ENCODE assay signal across 2 cellular contexts in the genomic region with DNA sequence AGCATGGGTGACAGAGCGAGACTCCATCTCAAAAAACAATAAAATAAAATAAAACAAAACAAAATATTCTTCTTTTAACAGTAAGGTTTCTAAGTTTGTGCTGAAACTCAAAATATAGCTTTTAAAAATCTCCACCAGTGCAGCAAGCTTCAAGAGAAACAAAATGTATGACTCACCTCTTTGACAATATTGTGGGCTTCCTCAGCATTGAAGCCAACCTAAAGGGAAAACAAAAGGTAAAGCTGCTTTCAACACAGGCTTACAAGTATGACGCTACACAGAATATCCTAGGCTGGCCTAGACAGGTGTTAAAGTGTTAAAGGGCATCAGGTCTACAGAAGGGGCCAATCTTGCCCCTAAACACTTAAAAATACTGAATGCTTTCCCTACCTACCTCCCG.
TF ChIP-seq lines count a peak whose summit lies in the region.

No MANE protein-coding gene starts in this region.

TF ChIP-seq in IMR-90, 13 proteins besides CTCF, POLR2A, EP300 and RAD21:
- TF ChIP-seq CHD1 (IDR thresholded peaks at IDR 0.05; ENCODE audit: low read depth, low read length) (no peak), FOS (IDR thresholded peaks at IDR 0.05; ENCODE audit: low read depth, low read length) (0 out of 2 replicates have a peak, but pooled peaks have one; percentile 7)

TF ChIP-seq in K562, 482 proteins besides CTCF, POLR2A, EP300 and RAD21:
- TF ChIP-seq HOXB6 (CRISPR knock-in tag; IDR thresholded peaks at IDR 0.05; ENCODE audit: borderline replicate concordance) (no peak), TBP (optimal IDR thresholded peaks at IDR 0.05; ENCODE audit: low read depth, low read length) (no peak), ZNF311 (CRISPR knock-in tag; IDR thresholded peaks at IDR 0.05) (no peak), ZNF24 (IDR thresholded peaks at IDR 0.05) (no peak)
- TF ChIP-seq, protein P1, sequence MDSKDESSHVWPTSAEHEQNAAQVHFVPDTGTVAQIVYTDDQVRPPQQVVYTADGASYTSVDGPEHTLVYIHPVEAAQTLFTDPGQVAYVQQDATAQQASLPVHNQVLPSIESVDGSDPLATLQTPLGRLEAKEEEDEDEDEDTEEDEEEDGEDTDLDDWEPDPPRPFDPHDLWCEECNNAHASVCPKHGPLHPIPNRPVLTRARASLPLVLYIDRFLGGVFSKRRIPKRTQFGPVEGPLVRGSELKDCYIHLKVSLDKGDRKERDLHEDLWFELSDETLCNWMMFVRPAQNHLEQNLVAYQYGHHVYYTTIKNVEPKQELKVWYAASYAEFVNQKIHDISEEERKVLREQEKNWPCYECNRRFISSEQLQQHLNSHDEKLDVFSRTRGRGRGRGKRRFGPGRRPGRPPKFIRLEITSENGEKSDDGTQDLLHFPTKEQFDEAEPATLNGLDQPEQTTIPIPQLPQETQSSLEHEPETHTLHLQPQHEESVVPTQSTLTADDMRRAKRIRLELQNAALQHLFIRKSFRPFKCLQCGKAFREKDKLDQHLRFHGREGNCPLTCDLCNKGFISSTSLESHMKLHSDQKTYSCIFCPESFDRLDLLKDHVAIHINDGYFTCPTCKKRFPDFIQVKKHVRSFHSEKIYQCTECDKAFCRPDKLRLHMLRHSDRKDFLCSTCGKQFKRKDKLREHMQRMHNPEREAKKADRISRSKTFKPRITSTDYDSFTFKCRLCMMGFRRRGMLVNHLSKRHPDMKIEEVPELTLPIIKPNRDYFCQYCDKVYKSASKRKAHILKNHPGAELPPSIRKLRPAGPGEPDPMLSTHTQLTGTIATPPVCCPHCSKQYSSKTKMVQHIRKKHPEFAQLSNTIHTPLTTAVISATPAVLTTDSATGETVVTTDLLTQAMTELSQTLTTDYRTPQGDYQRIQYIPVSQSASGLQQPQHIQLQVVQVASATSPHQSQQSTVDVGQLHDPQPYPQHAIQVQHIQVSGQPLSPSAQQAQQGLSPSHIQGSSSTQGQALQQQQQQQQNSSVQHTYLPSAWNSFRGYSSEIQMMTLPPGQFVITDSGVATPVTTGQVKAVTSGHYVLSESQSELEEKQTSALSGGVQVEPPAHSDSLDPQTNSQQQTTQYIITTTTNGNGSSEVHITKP (IDR thresholded peaks at IDR 0.05; ENCODE audit: partially characterized antibody) = no peak
- TF ChIP-seq, protein P2, sequence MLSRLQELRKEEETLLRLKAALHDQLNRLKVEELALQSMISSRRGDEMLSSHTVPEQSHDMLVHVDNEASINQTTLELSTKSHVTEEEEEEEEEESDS (CRISPR knock-in tag; IDR thresholded peaks at IDR 0.05) = no peak
